In genomic region chr2:27422958-27423357, GRCh38 we compare ENCODE assay signal across 12 cellular contexts. TPM values are rescaled to one million over a fixed set of nuclear protein-coding genes. Genes with fewer than 3 reads are reported as not detected.
"Had no signal": no experiment of that assay in that cellular context is flagged by ENCODE, and none has a peak within 500 bp of the region (broad histone marks: within the 10 kb centered on the region; RNA-seq: fewer than 3 reads in every experiment).

No MANE protein-coding gene starts in this region.

- H3K4me3 ChIP-seq: GM23248, GM23338, HAP-1 had no signal

- DNase-seq: GM23248, GOT3, H7, H9, HCEC 1CT, HFFc6 had no signal

- H3K4me1 ChIP-seq: HAP-1 had no signal

- FAIRE-seq: H1, H54 had no signal

- ATAC-seq: GM23338, HCT116 had no signal

- H3K9me3 ChIP-seq: HAP-1 had no signal

- H3K4me2 ChIP-seq: GM23338 had no signal

- H3K27ac ChIP-seq: GM23248 had no signal

- H3K36me3 ChIP-seq: HAP-1 had no signal

RNA-seq across cellular contexts. Expression of gene KRTCAP3, which starts 19.2 kb away (rescaled TPM):
- total RNA-seq: GM23248, H4 had no signal
